Comparison of ENCODE assay signal across 26 cellular contexts in genomic region chr6:102204336-102204735, GRCh38.
DNase-seq lines count a peak whose midpoint lies in the region; ATAC-seq and TF ChIP-seq lines count a peak whose summit lies in the region.
"Had no signal": no experiment of that assay in that cellular context is flagged by ENCODE, and none has a peak within 500 bp of the region (broad histone marks: within the 10 kb centered on the region; RNA-seq: fewer than 3 reads in every experiment).

No MANE protein-coding gene starts in this region.

- DNase-seq in mammary epithelial cell (peak; percentile 1), MCF 10A (ENCODE audit: unreplicated experiment) (no peak), SK-N-MC (ENCODE audit: low read depth, low spot score) (no peak), foreskin keratinocyte (peak; percentile 5 to 42), COLO829 (ENCODE audit: low spot score) (no peak), 8988T (no peak), NCI-H526 treated with DMSO at 0.1 percent for 48 hours (lab: John Stamatoyannopoulos, UW) (no peak)
- DNase-seq: DMS153, GDM1, GOT3, HCEC 1CT, IMR-90, KG1, NCI-H1092, NCI-H1417 treated with DMSO at 0.1 percent for 48 hours, NCI-H187, NCI-H2081 treated with DMSO at 0.1 percent for 48 hours, NCI-H2171, NCI-H345, NCI-H510A treated with DMSO at 0.1 percent for 48 hours, NCI-H774, PC-9, SJCRH30 had no signal

- H3K27ac Mint-ChIP-seq in MCF 10A (ENCODE audit: low read depth, unreplicated experiment), result no peak overlapping the region

- intact Hi-C loops in mammary epithelial cell (cut with micrococcal nuclease) (no loop called here), MCF 10A (cut with micrococcal nuclease) (no loop called here)

- H3K4me3 ChIP-seq in mammary epithelial cell (replicated peaks in 1 of 3; ENCODE audit: insufficient read depth in 1 of 3, low read depth in 2 of 3, low read length in 3 of 3) (no peak overlapping the region), SK-N-MC (no peak overlapping the region)
- H3K4me3 ChIP-seq: GM12878, PC-9, SJCRH30 had no signal

- no peak overlapping the region for H2AFZ ChIP-seq in mammary epithelial cell (ENCODE audit: low read depth, low read length)
- H2AFZ ChIP-seq: PC-9 had no signal

- dilution Hi-C loops in mammary epithelial cell (cut with HindIII; ENCODE audit: low sequenced_read_pairs), result no loop called here

- no peaks in the 10 kb centered on the region for H3K79me2 ChIP-seq in mammary epithelial cell (ENCODE audit: insufficient read depth, low read length)

- H3K27ac ChIP-seq in mammary epithelial cell (ENCODE audit: insufficient read depth, low read depth, low read length) (no peak overlapping the region), SK-N-MC (0 out of 2 replicates have a peak overlapping the region, but pooled peaks have one; percentile 4), foreskin keratinocyte (no peak overlapping the region)
- H3K27ac ChIP-seq: PC-9, SJCRH30 had no signal

- TF ChIP-seq CTCF in mammary epithelial cell (conservative IDR thresholded peaks at IDR 0.05 in 1 of 2, IDR thresholded peaks at IDR 0.05 in 1 of 2; ENCODE audit: extremely low read depth in 1 of 2, insufficient read depth in 1 of 2, low read depth in 1 of 2, low read length in 2 of 2), result no peak
- TF ChIP-seq CTCF in MCF 10A (IDR thresholded peaks at IDR 0.05; ENCODE audit: unreplicated experiment), result no peak
- no peak for TF ChIP-seq CTCF in foreskin keratinocyte (conservative IDR thresholded peaks at IDR 0.05)

- H3K9ac ChIP-seq in mammary epithelial cell (ENCODE audit: insufficient read depth, low read length), result no peak overlapping the region
- H3K9ac ChIP-seq in SK-N-MC (ENCODE audit: insufficient read length), result no peak overlapping the region

- H3K27me3 ChIP-seq in mammary epithelial cell (ENCODE audit: insufficient read depth, low read length) (no peaks in the 10 kb centered on the region), foreskin keratinocyte (no peaks in the 10 kb centered on the region)
- H3K27me3 ChIP-seq: SJCRH30 had no signal

- ATAC-seq in foreskin keratinocyte (no peak), GM21447 (IDR thresholded peaks at IDR 0.05; ENCODE audit: unreplicated experiment) (no peak)
- ATAC-seq: GM12878, Right ventricle myocardium inferior had no signal

- in situ Hi-C loops in mammary epithelial cell (cut with MboI; ENCODE audit: low sequenced_read_pairs in 2 of 2), result no loop called here

- no peak overlapping the region for H3K4me3 Mint-ChIP-seq in MCF 10A (ENCODE audit: unreplicated experiment)

- H3K4me1 Mint-ChIP-seq in MCF 10A (ENCODE audit: insufficient read depth, unreplicated experiment), result no peaks in the 10 kb centered on the region

- CTCF ChIA-PET in mammary epithelial cell (lab: Charles Lee; ENCODE audit: low non-redundant PET), result no interaction called here
- CTCF ChIA-PET in MCF 10A (lab: Yijun Ruan, JAX), result no interaction called here

- whole genome bisulfite sequencing in mammary epithelial cell (ENCODE audit: low coverage, missing lambda C conversion rate), result 0% methylated on average over 3 of the region's 3 CpGs

- H3K36me3 ChIP-seq in mammary epithelial cell (ENCODE audit: insufficient read depth, low read length), result no peaks in the 10 kb centered on the region
- no peaks in the 10 kb centered on the region for H3K36me3 ChIP-seq in SK-N-MC (ENCODE audit: insufficient read depth, low read length)
- H3K36me3 ChIP-seq: SJCRH30 had no signal

- no peak overlapping the region for H3K4me2 ChIP-seq in mammary epithelial cell (ENCODE audit: insufficient read depth, low read depth, low read length)
- H3K4me2 ChIP-seq: PC-9 had no signal

- no peaks in the 10 kb centered on the region for H3K9me3 ChIP-seq in mammary epithelial cell (replicated peaks; ENCODE audit: insufficient read depth, low read length)
- H3K9me3 ChIP-seq in SK-N-MC (ENCODE audit: low read depth, low read length), result no peaks in the 10 kb centered on the region
- H3K9me3 ChIP-seq: SJCRH30 had no signal

- H3K9me3 Mint-ChIP-seq in MCF 10A (ENCODE audit: unreplicated experiment), result peaks cover 7% of the 10 kb centered on the region

- no peaks in the 10 kb centered on the region for H3K36me3 Mint-ChIP-seq in MCF 10A (ENCODE audit: insufficient read depth, unreplicated experiment)

- no peaks in the 10 kb centered on the region for H3K4me1 ChIP-seq in mammary epithelial cell (ENCODE audit: insufficient read depth, low read length)
- no peaks in the 10 kb centered on the region for H3K4me1 ChIP-seq in foreskin keratinocyte
- H3K4me1 ChIP-seq: SJCRH30 had no signal

- H4K20me1 ChIP-seq in mammary epithelial cell (ENCODE audit: insufficient read depth, low read length), result no peaks in the 10 kb centered on the region

- POLR2A ChIA-PET in MCF 10A (lab: Yijun Ruan, JAX), result no interaction called here

- H3K27me3 Mint-ChIP-seq in MCF 10A (ENCODE audit: insufficient read depth, unreplicated experiment), result no peaks in the 10 kb centered on the region

- BruUV-seq in mammary epithelial cell (replicated peaks; lab: Mats Ljungman, UMichigan) (no TSS peak), MCF 10A (replicated peaks; lab: Mats Ljungman, UMichigan) (no TSS peak)

Comparison
In these comparisons a context has a peak if more than half of its experiments do, and no peak if none do; other contexts are left out.
1. DNase-seq: peak in mammary epithelial cell (single experiment) and foreskin keratinocyte (2 of 2); none in MCF 10A (single experiment), SK-N-MC (single experiment), COLO829 (single experiment), 8988T (single experiment) and NCI-H526 treated with DMSO at 0.1 percent for 48 hours (single experiment).